17 cellular contexts compared by ENCODE assay signal in the genomic region with DNA sequence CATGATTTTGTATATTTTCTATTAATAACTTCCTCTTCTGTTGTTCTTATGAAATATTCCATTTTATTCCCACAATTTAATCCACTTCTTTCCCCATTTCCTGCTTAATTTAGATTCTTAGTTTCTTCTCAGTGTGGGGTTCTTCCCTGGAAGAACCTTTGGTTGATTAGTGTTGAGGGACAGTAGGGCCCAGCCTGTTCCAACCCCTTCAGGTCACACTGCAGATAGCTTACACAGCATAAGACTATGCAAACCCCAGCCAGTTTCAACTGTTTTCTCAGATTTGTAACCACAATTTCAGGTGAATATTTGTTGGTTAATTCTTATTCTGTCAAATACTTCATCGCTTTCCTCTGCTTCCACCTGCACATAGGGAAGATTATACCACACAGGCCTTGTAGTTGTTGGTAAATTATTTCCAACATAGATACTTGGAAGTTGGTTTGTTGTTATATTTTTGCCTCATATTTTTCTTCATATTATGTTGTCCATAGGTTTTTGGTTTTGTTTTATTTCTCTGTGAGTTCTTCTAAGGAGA. TPM values are rescaled to one million over a fixed set of nuclear protein-coding genes. Genes with fewer than 3 reads are reported as not detected.
A peak's percentile ranks its signal among the peaks of the same experiment; 100 is the strongest.
DNase-seq lines count a peak whose midpoint lies in the region; ATAC-seq and TF ChIP-seq lines count a peak whose summit lies in the region.
"Had no signal": no experiment of that assay in that cellular context is flagged by ENCODE, and none has a peak within 500 bp of the region (broad histone marks: within the 10 kb centered on the region; RNA-seq: fewer than 3 reads in every experiment).

No MANE protein-coding gene starts in this region.

- H3K4me2 ChIP-seq in PC-3 (ENCODE audit: low read length) (peak overlapping the region; percentile 25; the same call in 1 of the 2 replicates), hepatocyte (no peak overlapping the region)
- H3K4me2 ChIP-seq: BLaER1 had no signal

- BruUV-seq in PC-3 (replicated peaks; lab: Mats Ljungman, UMichigan): no TSS peak

- H3K4me3 ChIP-seq in PC-3 (ENCODE audit: low read length) (no peak overlapping the region), hepatocyte (no peak overlapping the region), mucosa of descending colon (no peak overlapping the region)
- H3K4me3 ChIP-seq: BLaER1 had no signal

- H3K79me2 ChIP-seq in PC-3 (ENCODE audit: low read length): no peaks in the 10 kb centered on the region
- H3K79me2 ChIP-seq in hepatocyte: no peaks in the 10 kb centered on the region

- POLR2A ChIA-PET in PC-3 (lab: Charles Lee; ENCODE audit: unreplicated experiment): interaction anchor here (0.6 kb wide), 1 partner anchor 391 kb away, joined by 13 read pairs; no protein-coding TSS in a partner anchor

- peak overlapping the region; percentile 58 for H3K9ac ChIP-seq in PC-3 (ENCODE audit: low read length)
- H3K9ac ChIP-seq: BLaER1 had no signal

- no peak for ATAC-seq in PC-3
- ATAC-seq in HG02885 (IDR thresholded peaks at IDR 0.05; ENCODE audit: poor library complexity, unreplicated experiment): no peak
- ATAC-seq in mucosa of descending colon: no peak

- H3K27ac ChIP-seq in PC-3 (ENCODE audit: low read length) (peak overlapping the region; percentile 88), hepatocyte (peak overlapping the region; percentile 5)
- H3K27ac ChIP-seq: BLaER1 had no signal

- no peaks in the 10 kb centered on the region for H3K27me3 ChIP-seq in PC-3 (ENCODE audit: low read length)
- no peaks in the 10 kb centered on the region for H3K27me3 ChIP-seq in hepatocyte
- H3K27me3 ChIP-seq: BLaER1 had no signal

- peak; percentile 50 for DNase-seq in A172 (ENCODE audit: low spot score)
- peak; percentile 36 for DNase-seq in CD1c-positive myeloid dendritic cell (ENCODE audit: extremely low spot score)
- no peak for DNase-seq in PC-3
- DNase-seq in hepatocyte (ENCODE audit: low spot score): no peak
- DNase-seq in mucosa of descending colon: no peak
- DNase-seq in HUDEP-2 (lab: John Stamatoyannopoulos, UW; ENCODE audit: unreplicated experiment in 76 of 76): no peak
- DNase-seq in hypothalamus (lab: John Stamatoyannopoulos, UW): no peak
- DNase-seq: H9, NCI-H1092, NCI-H1694 treated with DMSO at 0.1 percent for 48 hours, NCI-H446 treated with DMSO at 0.1 percent for 48 hours, NCI-H82, SIG-M5, T-helper 1 cell had no signal

- TF ChIP-seq CTCF in PC-3 (conservative IDR thresholded peaks at IDR 0.05; ENCODE audit: low read depth, low read length) (no peak), hepatocyte (IDR thresholded peaks at IDR 0.05; ENCODE audit: poor library complexity) (no peak), mucosa of descending colon (IDR thresholded peaks at IDR 0.05) (no peak)

- CTCF ChIA-PET in PC-3 (lab: Charles Lee): no interaction called here

- no peaks in the 10 kb centered on the region for H3K9me3 ChIP-seq in PC-3 (ENCODE audit: low read length)
- no peaks in the 10 kb centered on the region for H3K9me3 ChIP-seq in hepatocyte (ENCODE audit: low read depth)
- H3K9me3 ChIP-seq in mucosa of descending colon: no peaks in the 10 kb centered on the region
- H3K9me3 ChIP-seq: BLaER1 had no signal

- H3K4me1 ChIP-seq in PC-3 (ENCODE audit: insufficient read depth, low read length): peaks cover 47% of the 10 kb centered on the region
- H3K4me1 ChIP-seq in hepatocyte (ENCODE audit: insufficient read depth): peaks cover 16% of the 10 kb centered on the region
- no peaks in the 10 kb centered on the region for H3K4me1 ChIP-seq in mucosa of descending colon (ENCODE audit: low read depth)

- H3K36me3 ChIP-seq in PC-3 (ENCODE audit: low read depth, low read length) (no peaks in the 10 kb centered on the region), hepatocyte (replicated peaks; ENCODE audit: insufficient read depth, low read depth) (no peaks in the 10 kb centered on the region), mucosa of descending colon (ENCODE audit: low read depth) (no peaks in the 10 kb centered on the region)
- H3K36me3 ChIP-seq: BLaER1 had no signal

- intact Hi-C loops in PC-3 (cut with micrococcal nuclease) (no loop called here), mucosa of descending colon (cut with DNase I, micrococcal nuclease) (no loop called here)

- H3K9me2 ChIP-seq in PC-3 (replicated peaks; ENCODE audit: low read length) (no peaks in the 10 kb centered on the region), hepatocyte (replicated peaks; ENCODE audit: insufficient read depth) (no peaks in the 10 kb centered on the region)

- no peak overlapping the region for H2AFZ ChIP-seq in PC-3 (ENCODE audit: low read length)
- peak overlapping the region; percentile 25 for H2AFZ ChIP-seq in hepatocyte

- WGBS in hepatocyte (ENCODE audit: low lambda C conversion rate, missing lambda C conversion rate): 54% methylated on average over 1 of the region's 1 CpG

- H3F3A ChIP-seq in PC-3 (ENCODE audit: low read length, unreplicated experiment): no peaks in the 10 kb centered on the region

- H4K20me1 ChIP-seq in PC-3 (ENCODE audit: low read length) (no peaks in the 10 kb centered on the region), hepatocyte (ENCODE audit: insufficient read depth, poor library complexity, severe bottlenecking) (no peaks in the 10 kb centered on the region)
- H4K20me1 ChIP-seq: BLaER1 had no signal

RNA-seq across cellular contexts. Expression of a gene that starts 34.7 kb away (rescaled TPM):
- not detected in 2 replicates for total RNA-seq in A172 (2014; rRNA removed; shearing (Covaris generic))
- total RNA-seq in PC-3 (2014; rRNA removed): not detected in 2 replicates
- total RNA-seq in hepatocyte: 0.10 and 0.24 TPM in 2 replicates
- not detected in 2 replicates for polyA plus RNA-seq in hepatocyte
- under 1 TPM in 1 of 3 donors, not detected in 2; 0.28 TPM for total RNA-seq in mucosa of descending colon
- total RNA-seq: H9 had no signal
- polyA plus RNA-seq: IgD-negative memory B cell had no signal

RNA-seq across cellular contexts. Expression of a gene that starts 45.5 kb away (rescaled TPM):
- 2.3 and 2.8 TPM in 2 replicates for total RNA-seq in A172 (2014; rRNA removed; shearing (Covaris generic))
- total RNA-seq in PC-3 (2014; rRNA removed): 0.18 TPM in 1 of 2 replicates, not detected in the other
- 88.5 and 94.0 TPM in 2 replicates for total RNA-seq in hepatocyte
- 30.5 and 47.8 TPM in 2 replicates for polyA plus RNA-seq in hepatocyte
- under 1 TPM in 2 of 3 donors, not detected in 1; 0.19 to 0.35 TPM for total RNA-seq in mucosa of descending colon
- total RNA-seq: H9 had no signal
- polyA plus RNA-seq: IgD-negative memory B cell had no signal

Comparison
In these comparisons a context has a peak if more than half of its experiments do, and no peak if none do; other contexts are left out.
1. DNase-seq: peak in A172 (single experiment) and CD1c-positive myeloid dendritic cell (single experiment); none in PC-3 (single experiment), hepatocyte (single experiment), mucosa of descending colon (0 of 3), HUDEP-2 (0 of 76) and hypothalamus (0 of 51).
2. RNA of a gene that starts 45.5 kb away (total RNA-seq): 88.5 to 94.0 TPM in hepatocyte; 2.3 to 2.8 TPM in A172, 0.19 to 0.35 TPM in mucosa of descending colon and 0.18 TPM in PC-3; every median in the first group is over 10 times any median in the second.